Comparison of ENCODE assay signal across 25 cellular contexts in the genomic region with DNA sequence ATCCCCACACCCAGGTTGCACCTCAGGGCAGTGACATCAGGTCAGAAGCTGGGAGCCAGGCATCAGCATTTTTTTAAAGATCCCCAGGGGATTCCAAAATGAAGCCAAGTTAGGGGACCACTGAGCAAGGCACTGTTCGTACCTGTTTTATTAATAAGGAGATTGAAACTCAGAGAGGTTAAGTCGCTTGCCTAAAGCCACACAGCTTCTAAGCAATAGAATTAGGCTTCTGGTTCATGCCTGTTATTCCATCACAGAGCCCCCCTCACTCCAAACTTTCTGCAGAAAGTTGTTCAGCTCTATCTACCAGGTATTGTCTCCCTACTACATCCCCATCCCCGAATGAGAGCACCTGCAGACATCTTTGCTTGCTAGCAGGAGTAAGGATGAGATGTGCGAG.
"Had no signal": no experiment of that assay in that cellular context is flagged by ENCODE, and none has a peak within 500 bp of the region (broad histone marks: within the 10 kb centered on the region; RNA-seq: fewer than 3 reads in every experiment).

No MANE protein-coding gene starts in this region.

- ATAC-seq: gastroesophageal sphincter; heart right ventricle; naive thymus-derived CD4-positive, alpha-beta T cell; right cardiac atrium; stimulated activated effector memory CD8-positive, alpha-beta T cell treated with anti-CD3 and anti-CD28 coated beads, Interleukin-12 subunit alpha, Interleukin-12 subunit beta, amount 100 ng/mL, for 72 hours; T-helper 17 cell had no signal

- H3K4me3 ChIP-seq: gastroesophageal sphincter, heart right ventricle, lung, prostate gland, skin epidermis, stomach, suprapubic skin, tibial nerve had no signal

- H3K27me3 ChIP-seq: gastroesophageal sphincter, heart right ventricle had no signal

- H3K4me1 Mint-ChIP-seq: stimulated activated effector memory CD8-positive, alpha-beta T cell treated with anti-CD3 and anti-CD28 coated beads, Interleukin-12 subunit alpha, Interleukin-12 subunit beta, amount 100 ng/mL, for 72 hours; T-helper 17 cell had no signal

- H3K36me3 Mint-ChIP-seq: activated CD4-positive, alpha-beta memory T cell treated with anti-CD3 and anti-CD28 coated beads for 36 hours; activated naive CD8-positive, alpha-beta T cell treated with anti-CD3 and anti-CD28 coated beads, Interleukin-2, amount 10 ng/mL, durations not matched to agents 7 days and 5 days; naive thymus-derived CD4-positive, alpha-beta T cell; stimulated activated effector memory CD8-positive, alpha-beta T cell treated with anti-CD3 and anti-CD28 coated beads, Interleukin-12 subunit alpha, Interleukin-12 subunit beta, amount 100 ng/mL, for 72 hours had no signal

- H3K27me3 Mint-ChIP-seq: naive thymus-derived CD4-positive, alpha-beta T cell had no signal

- H3K27ac ChIP-seq: epithelial cell of prostate, prostate gland, suprapubic skin, tibial nerve had no signal

- H3K9me3 Mint-ChIP-seq: activated CD4-positive, alpha-beta memory T cell treated with anti-CD3 and anti-CD28 coated beads for 36 hours; activated naive CD4-positive, alpha-beta T cell treated with anti-CD3 and anti-CD28 coated beads for 36 hours; activated naive CD8-positive, alpha-beta T cell treated with anti-CD3 and anti-CD28 coated beads, Interleukin-2, amount 10 ng/mL, durations not matched to agents 7 days and 5 days; endodermal cell; naive thymus-derived CD4-positive, alpha-beta T cell; stimulated activated effector memory CD8-positive, alpha-beta T cell treated with anti-CD3 and anti-CD28 coated beads, Interleukin-12 subunit alpha, Interleukin-12 subunit beta, amount 100 ng/mL, for 72 hours had no signal

- DNase-seq: activated CD4-positive, alpha-beta memory T cell treated with anti-CD3 and anti-CD28 coated beads for 36 hours; activated CD4-positive, alpha-beta T cell treated with anti-CD3 and anti-CD28 coated beads for 48 hours; activated CD4-positive, CD25-positive, alpha-beta regulatory T cell; activated effector memory CD4-positive, alpha-beta T cell treated with Interleukin-2 at 50 U/mL for 16 hours; activated naive CD4-positive, alpha-beta T cell treated with anti-CD3 and anti-CD28 coated beads for 36 hours; activated naive CD8-positive, alpha-beta T cell treated with anti-CD3 and anti-CD28 coated beads, Interleukin-2, amount 10 ng/mL, durations not matched to agents 7 days and 5 days; activated T-cell treated with anti-CD3 and anti-CD28 coated beads, Interleukin-2, amount 50 U/mL, for 48 hours; amniotic stem cell; cortex of kidney; endodermal cell; heart right ventricle; kidney; naive thymus-derived CD4-positive, alpha-beta T cell; right cardiac atrium; stimulated activated CD4-positive, alpha-beta T cell treated with anti-CD3 and anti-CD28 coated beads, Interleukin-2, amount 100 ng/mL, for 24 hours; stomach; T-helper 17 cell had no signal

- H3K36me3 ChIP-seq: gastroesophageal sphincter, heart right ventricle, prostate gland, stomach, suprapubic skin, tibial nerve had no signal

- H3K9me3 ChIP-seq: gastroesophageal sphincter, heart right ventricle, prostate gland, stomach, suprapubic skin, tibial nerve had no signal

- H3K4me3 Mint-ChIP-seq: activated CD4-positive, alpha-beta memory T cell treated with anti-CD3 and anti-CD28 coated beads for 36 hours; activated naive CD4-positive, alpha-beta T cell treated with anti-CD3 and anti-CD28 coated beads for 36 hours; activated naive CD8-positive, alpha-beta T cell treated with anti-CD3 and anti-CD28 coated beads, Interleukin-2, amount 10 ng/mL, durations not matched to agents 7 days and 5 days; endodermal cell; naive thymus-derived CD4-positive, alpha-beta T cell; stimulated activated effector memory CD8-positive, alpha-beta T cell treated with anti-CD3 and anti-CD28 coated beads, Interleukin-12 subunit alpha, Interleukin-12 subunit beta, amount 100 ng/mL, for 72 hours; T-helper 17 cell had no signal

- H3K27ac Mint-ChIP-seq: activated CD4-positive, alpha-beta memory T cell treated with anti-CD3 and anti-CD28 coated beads for 36 hours; activated naive CD4-positive, alpha-beta T cell treated with anti-CD3 and anti-CD28 coated beads for 36 hours; activated naive CD8-positive, alpha-beta T cell treated with anti-CD3 and anti-CD28 coated beads, Interleukin-2, amount 10 ng/mL, durations not matched to agents 7 days and 5 days; endodermal cell; naive thymus-derived CD4-positive, alpha-beta T cell; stimulated activated effector memory CD8-positive, alpha-beta T cell treated with anti-CD3 and anti-CD28 coated beads, Interleukin-12 subunit alpha, Interleukin-12 subunit beta, amount 100 ng/mL, for 72 hours; T-helper 17 cell had no signal

- H3K4me1 ChIP-seq: prostate gland, suprapubic skin, tibial nerve had no signal
